In the genomic region with DNA sequence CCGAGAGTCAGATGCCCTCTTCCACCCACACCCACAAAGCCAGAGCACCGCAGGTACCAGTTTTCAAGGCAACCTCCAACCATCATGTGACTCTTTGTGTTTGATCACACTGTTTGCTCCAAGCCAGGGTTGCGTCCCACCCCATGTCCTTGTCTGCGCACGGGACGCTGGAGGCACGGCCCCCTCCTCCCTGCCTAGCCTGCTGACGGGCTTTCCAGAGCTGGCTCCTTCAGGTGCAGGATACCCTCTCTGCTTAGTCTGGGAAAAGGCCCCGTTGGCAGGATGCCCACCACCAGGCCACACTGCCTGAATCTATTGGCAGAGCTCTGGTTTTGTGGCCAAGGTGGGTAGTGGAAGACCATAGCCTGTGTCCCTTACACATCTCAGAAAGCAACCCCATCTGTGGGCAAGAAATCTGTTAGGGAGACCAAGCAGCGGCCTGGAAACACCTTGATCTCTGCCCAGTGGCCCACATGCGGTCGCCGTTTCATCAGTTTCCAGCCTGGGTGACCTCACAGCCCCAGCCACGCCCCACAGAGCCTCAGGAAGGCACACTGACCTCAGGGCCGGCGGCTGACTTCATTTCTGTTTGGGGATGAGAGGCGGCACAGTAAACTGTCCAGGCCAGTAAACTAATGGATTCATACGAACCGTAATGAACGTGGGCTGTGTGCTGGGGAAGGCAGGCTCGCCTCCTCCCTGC, we compare ENCODE assay signal across 1 cellular context.
TF ChIP-seq lines count a peak whose summit lies in the region.

No MANE protein-coding gene starts in this region.

TF ChIP-seq in IMR-90, 13 proteins besides CTCF, POLR2A, EP300 and RAD21:
- TF ChIP-seq MAFK (IDR thresholded peaks at IDR 0.05; ENCODE audit: low read depth, low read length) (no peak), CHD1 (IDR thresholded peaks at IDR 0.05; ENCODE audit: low read depth, low read length) (no peak), CEBPB (IDR thresholded peaks at IDR 0.05; ENCODE audit: low read depth, low read length) (no peak), NFE2L2 (IDR thresholded peaks at IDR 0.05; ENCODE audit: low read depth, low read length) (no peak), MAZ (IDR thresholded peaks at IDR 0.05; ENCODE audit: borderline replicate concordance, low read depth, low read length) (no peak), MXI1 (IDR thresholded peaks at IDR 0.05; ENCODE audit: borderline replicate concordance, low read depth, low read length) (no peak)
